ENCODE assay signal across 21 cellular contexts in the genomic region with DNA sequence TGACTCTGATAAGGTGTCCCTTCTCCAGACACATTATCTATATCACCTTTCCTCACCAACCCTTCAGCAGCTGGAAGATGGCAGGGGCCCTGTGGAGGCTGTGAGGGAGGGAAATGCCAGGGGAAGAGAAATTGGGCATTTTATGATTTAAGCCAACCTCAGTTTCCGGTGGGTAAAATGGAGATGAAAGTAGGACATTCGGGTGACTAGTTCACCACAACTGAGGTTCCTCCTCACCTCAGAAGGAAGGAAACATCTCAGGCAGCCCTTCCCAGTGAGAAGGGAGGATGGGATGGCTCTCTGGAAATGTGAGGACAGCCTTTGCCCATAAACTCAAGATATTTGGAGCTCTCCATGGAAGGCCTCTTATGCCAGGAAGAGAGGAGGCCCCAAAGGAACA.
A peak's percentile ranks its signal among the peaks of the same experiment; 100 is the strongest.
DNase-seq lines count a peak whose midpoint lies in the region; ATAC-seq and TF ChIP-seq lines count a peak whose summit lies in the region.
"Had no signal": no experiment of that assay in that cellular context is flagged by ENCODE, and none has a peak within 500 bp of the region (broad histone marks: within the 10 kb centered on the region; RNA-seq: fewer than 3 reads in every experiment).

No MANE protein-coding gene starts in this region.

- H3K27me3 Mint-ChIP-seq in neural crest cell (ENCODE audit: low read depth) = no peaks in the 10 kb centered on the region
- peaks cover 1 to 5% (median 2%) of the 10 kb centered on the region in 3 donors for H3K27me3 Mint-ChIP-seq in immature natural killer cell (ENCODE audit: low read depth in 3 of 3)
- H3K27me3 Mint-ChIP-seq: CD4-positive, alpha-beta T cell had no signal

- 13% methylated on average over 2 of the region's 2 CpGs for WGBS in SK-N-SH (ENCODE audit: low lambda C conversion rate)

- no peaks in the 10 kb centered on the region for H3K79me2 ChIP-seq in SK-N-SH (ENCODE audit: insufficient read depth)

- H3K4me3 Mint-ChIP-seq in neural crest cell = peak overlapping the region; percentile 61
- H3K4me3 Mint-ChIP-seq in immature natural killer cell = no peak overlapping the region
- H3K4me3 Mint-ChIP-seq: CD4-positive, alpha-beta T cell; CD8-positive, alpha-beta memory T cell had no signal

- TF ChIP-seq EP300 in SK-N-SH (IDR thresholded peaks at IDR 0.05; ENCODE audit: borderline replicate concordance in 1 of 2, low read depth in 1 of 2, low read length in 1 of 2) = no peak

- peak overlapping the region; percentile 63 for H3K4me2 ChIP-seq in BLaER1
- no peak overlapping the region for H3K4me2 ChIP-seq in SK-N-SH
- H3K4me2 ChIP-seq: A549 had no signal

- H3K9me3 Mint-ChIP-seq in neural crest cell (peaks cover 25% of the 10 kb centered on the region), immature natural killer cell (peaks cover 0 to 2% (median 0%) of the 10 kb centered on the region in 6 donors)
- H3K9me3 Mint-ChIP-seq: CD4-positive, alpha-beta T cell; CD8-positive, alpha-beta memory T cell had no signal

- H3K9ac ChIP-seq in BLaER1 (no peak overlapping the region), SK-N-SH (no peak overlapping the region)

- no peak overlapping the region for H3K4me3 ChIP-seq in BLaER1
- H3K4me3 ChIP-seq in GM12865 (ENCODE audit: low read depth, low read length) = no peak overlapping the region
- H3K4me3 ChIP-seq in SK-N-SH (ENCODE audit: low read depth in 2 of 2, low read length in 1 of 2) = no peak overlapping the region
- H3K4me3 ChIP-seq: A549 had no signal

- H3K4me1 Mint-ChIP-seq in neural crest cell (peaks cover 22% of the 10 kb centered on the region), immature natural killer cell (no peaks in the 10 kb centered on the region)
- H3K4me1 Mint-ChIP-seq: CD8-positive, alpha-beta memory T cell had no signal

- H3K27ac ChIP-seq in BLaER1 = no peak overlapping the region
- no peak overlapping the region for H3K27ac ChIP-seq in SK-N-SH (ENCODE audit: low read depth in 2 of 2, low read length in 1 of 2)
- H3K27ac ChIP-seq: A549, C4-2B had no signal

- DNase-seq in GM12865 (ENCODE audit: low read depth) (peak; percentile 1), MV-4-11 (lab: John Stamatoyannopoulos, UW) (peak; percentile 11), neural crest cell (ENCODE audit: low read depth, low spot score) (no peak), SK-N-SH (no peak), immature natural killer cell (no peak)
- DNase-seq: 8988T; ACHN; AML-193; BE2C; CD4-positive, alpha-beta T cell; CD8-positive, alpha-beta memory T cell; DMS 273 treated with DMSO at 0.1 percent for 48 hours; DMS79; EL; GDM1; H7; HCEC 1CT had no signal

- H3K36me3 ChIP-seq in BLaER1 (no peaks in the 10 kb centered on the region), SK-N-SH (replicated peaks in 1 of 2; ENCODE audit: control insufficient read depth in 1 of 2, insufficient read depth in 2 of 2, low read length in 1 of 2) (no peaks in the 10 kb centered on the region)
- H3K36me3 ChIP-seq: BE2C had no signal

- no peak for TF ChIP-seq RAD21 in SK-N-SH (IDR thresholded peaks at IDR 0.05; ENCODE audit: low read length)

- POLR2A ChIA-PET in SK-N-SH (lab: Yijun Ruan, JAX) = no interaction called here

- H3K4me1 ChIP-seq in BLaER1 (peaks cover 13% of the 10 kb centered on the region), SK-N-SH (ENCODE audit: control insufficient read depth in 1 of 2, insufficient read depth in 2 of 2, low read depth in 1 of 2, low read length in 1 of 2) (no peaks in the 10 kb centered on the region)
- H3K4me1 ChIP-seq: A549, BE2C had no signal

- H3K27me3 ChIP-seq in BLaER1 = no peaks in the 10 kb centered on the region
- H3K27me3 ChIP-seq in SK-N-SH (ENCODE audit: insufficient read depth) = no peaks in the 10 kb centered on the region
- H3K27me3 ChIP-seq: BE2C had no signal

- H3K9me3 ChIP-seq in BLaER1 (no peaks in the 10 kb centered on the region), SK-N-SH (no peaks in the 10 kb centered on the region)
- H3K9me3 ChIP-seq: A549, BE2C had no signal

- no peaks in the 10 kb centered on the region for H3K9me2 ChIP-seq in SK-N-SH

- TF ChIP-seq CTCF in GM12865 (IDR thresholded peaks at IDR 0.05; ENCODE audit: insufficient read depth, low read depth, low read length, missing control alignments) = no peak
- TF ChIP-seq CTCF in neural crest cell (conservative IDR thresholded peaks at IDR 0.05) = no peak
- no peak for TF ChIP-seq CTCF in SK-N-SH (IDR thresholded peaks at IDR 0.05)

- no peak for ATAC-seq in GM18909 (IDR thresholded peaks at IDR 0.05; ENCODE audit: poor library complexity, unreplicated experiment)
- ATAC-seq: A549 had no signal

- CTCF ChIA-PET in SK-N-SH (lab: Yijun Ruan, JAX) = no interaction called here

- peak overlapping the region; percentile 35 for H3K27ac Mint-ChIP-seq in neural crest cell (ENCODE audit: unreplicated experiment)
- no peak overlapping the region for H3K27ac Mint-ChIP-seq in immature natural killer cell
- H3K27ac Mint-ChIP-seq: CD4-positive, alpha-beta T cell; CD8-positive, alpha-beta memory T cell had no signal

- H4K20me1 ChIP-seq in BLaER1 (no peaks in the 10 kb centered on the region), SK-N-SH (ENCODE audit: insufficient read depth) (no peaks in the 10 kb centered on the region)

- no peaks in the 10 kb centered on the region for H3F3A ChIP-seq in SK-N-SH (replicated peaks; ENCODE audit: insufficient read depth)

- H3K36me3 Mint-ChIP-seq in neural crest cell (ENCODE audit: low read depth) = peaks cover 11% of the 10 kb centered on the region
- no peaks in the 10 kb centered on the region for H3K36me3 Mint-ChIP-seq in immature natural killer cell
- H3K36me3 Mint-ChIP-seq: CD8-positive, alpha-beta memory T cell had no signal

- H2AFZ ChIP-seq in SK-N-SH (ENCODE audit: low read depth) = no peak overlapping the region

TF ChIP-seq in SK-N-SH, 30 proteins besides CTCF, POLR2A, EP300 and RAD21:
- TF ChIP-seq REST (IDR thresholded peaks at IDR 0.05; ENCODE audit: low read depth, low read length) (no peak), NRF1 (IDR thresholded peaks at IDR 0.05; ENCODE audit: low read depth, low read length) (no peak)

Comparison
In these comparisons a context has a peak if more than half of its experiments do, and no peak if none do; other contexts are left out.
1. DNase-seq: peak in GM12865 (single experiment) and MV-4-11 (single experiment); none in neural crest cell (single experiment), SK-N-SH (single experiment) and immature natural killer cell (0 of 3).